Comparison of ENCODE assay signal across 20 cellular contexts in the genomic region with DNA sequence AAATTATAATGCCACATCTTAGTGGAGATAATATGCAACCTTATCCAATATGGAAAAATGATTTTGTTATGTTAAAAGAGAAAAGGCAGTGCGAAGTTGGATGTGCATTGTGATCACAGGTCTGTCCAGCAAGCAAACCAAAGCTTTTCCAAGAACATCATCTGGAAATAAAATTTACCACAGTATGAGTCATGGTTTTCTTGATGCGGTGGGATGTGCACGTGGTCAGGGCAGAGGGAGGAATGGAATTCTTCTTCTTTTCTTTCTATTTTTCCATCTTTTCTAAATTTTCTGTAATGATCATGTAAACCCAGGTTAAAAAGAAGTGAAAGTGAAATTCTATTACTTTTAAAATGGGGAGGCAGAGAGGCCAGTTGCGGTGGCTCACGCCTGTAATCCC.
A peak's percentile ranks its signal among the peaks of the same experiment; 100 is the strongest.
DNase-seq lines count a peak whose midpoint lies in the region; ATAC-seq and TF ChIP-seq lines count a peak whose summit lies in the region.
"Had no signal": no experiment of that assay in that cellular context is flagged by ENCODE, and none has a peak within 500 bp of the region (broad histone marks: within the 10 kb centered on the region; RNA-seq: fewer than 3 reads in every experiment).

No MANE protein-coding gene starts in this region.

- H3K27me3 Mint-ChIP-seq in HFFc6 (ENCODE audit: insufficient read depth): no peaks in the 10 kb centered on the region; the same call in 1 of the 2 replicates
- peaks cover 4% of the 10 kb centered on the region for H3K27me3 Mint-ChIP-seq in type B pancreatic cell
- H3K27me3 Mint-ChIP-seq in natural killer cell treated with Interleukin-12 subunit alpha and Interleukin-12 subunit beta and Interleukin-15 and Interleukin-18, amount 100 ng/mL, for 72 hours: peaks cover 15 to 20% of the 10 kb centered on the region in 2 donors

- H3K4me3 Mint-ChIP-seq in HFFc6 (peak overlapping the region; percentile 70), type B pancreatic cell (no peak overlapping the region)
- H3K4me3 Mint-ChIP-seq in natural killer cell treated with Interleukin-12 subunit alpha and Interleukin-12 subunit beta and Interleukin-15 and Interleukin-18, amount 100 ng/mL, for 72 hours: no peak overlapping the region
- H3K4me3 Mint-ChIP-seq: T-helper 17 cell had no signal

- TF ChIP-seq CTCF in HFFc6 (IDR thresholded peaks at IDR 0.05): no peak
- no peak for TF ChIP-seq CTCF in brain microvascular endothelial cell (IDR thresholded peaks at IDR 0.05; ENCODE audit: low read depth, low read length, missing control alignments)
- no peak for TF ChIP-seq CTCF in left lung (IDR thresholded peaks at IDR 0.05)
- TF ChIP-seq CTCF in type B pancreatic cell (conservative IDR thresholded peaks at IDR 0.05): no peak
- TF ChIP-seq CTCF in GM10248 (IDR thresholded peaks at IDR 0.05; ENCODE audit: control extremely low read depth, extremely low read depth, low read depth, missing control alignments): no peak

- peak overlapping the region; percentile 82 for H3K27ac Mint-ChIP-seq in HFFc6
- no peak overlapping the region for H3K27ac Mint-ChIP-seq in type B pancreatic cell
- H3K27ac Mint-ChIP-seq in natural killer cell treated with Interleukin-12 subunit alpha and Interleukin-12 subunit beta and Interleukin-15 and Interleukin-18, amount 100 ng/mL, for 72 hours: no peak overlapping the region
- H3K27ac Mint-ChIP-seq: T-helper 17 cell had no signal

- H3K4me1 ChIP-seq in left lung: no peaks in the 10 kb centered on the region

- peak; percentile 22 for ATAC-seq in left lung
- ATAC-seq in HG03139 (IDR thresholded peaks at IDR 0.05; ENCODE audit: unreplicated experiment): no peak
- ATAC-seq in natural killer cell treated with Interleukin-12 subunit alpha and Interleukin-12 subunit beta and Interleukin-15 and Interleukin-18, amount 100 ng/mL, for 72 hours: no peak
- ATAC-seq: A549, T-helper 17 cell had no signal

- CTCF ChIA-PET in GM10248 (lab: Yijun Ruan, JAX): interaction anchor here (1.0 to 3.9 kb wide), 4 partner anchors 12 to 46 kb away, joined by 3 to 13 read pairs (median 4); no protein-coding TSS in a partner anchor

- peaks cover 0 to 14% of the 10 kb centered on the region in 2 donors for H3K9me3 ChIP-seq in left lung

- DNase-seq in ACHN (peak; percentile 9), HFFc6 (peak; percentile 74), brain microvascular endothelial cell (peak; percentile 47), left lung (no peak), type B pancreatic cell (ENCODE audit: extremely low spot score, unreplicated experiment) (no peak), GM10248 (ENCODE audit: extremely low spot score) (no peak)
- no peak for DNase-seq in natural killer cell treated with Interleukin-12 subunit alpha and Interleukin-12 subunit beta and Interleukin-15 and Interleukin-18, amount 100 ng/mL, for 72 hours (ENCODE audit: low spot score)
- DNase-seq: activated CD4-positive, alpha-beta T cell treated with anti-CD3 and anti-CD28 coated beads for 1 hour; activated CD8-positive, alpha-beta memory T cell treated with anti-CD3 and anti-CD28 coated beads, Interleukin-2, amount 50 U/mL, for 4 hours; activated naive CD4-positive, alpha-beta T cell treated with Interleukin-2 at 50 U/mL for 16 hours; glutamatergic neuron; MV-4-11; NCI-H2107; NCI-H82; RPMI8226; stimulated activated naive CD4-positive, alpha-beta T cell treated with Interleukin-2 at 50 U/mL for 16 hours; T-helper 17 cell had no signal

- no peaks in the 10 kb centered on the region for H3K36me3 ChIP-seq in brain microvascular endothelial cell (replicated peaks)
- H3K36me3 ChIP-seq in left lung: no peaks in the 10 kb centered on the region
- H3K36me3 ChIP-seq: cardiac muscle cell had no signal

- H3K4me3 ChIP-seq in brain microvascular endothelial cell (ENCODE audit: low read depth, low read length): no peak overlapping the region
- no peak overlapping the region for H3K4me3 ChIP-seq in left lung
- H3K4me3 ChIP-seq: A549, cardiac muscle cell had no signal

- H3K9me3 Mint-ChIP-seq in HFFc6 (peaks cover 11% of the 10 kb centered on the region), type B pancreatic cell (peaks cover 14% of the 10 kb centered on the region)
- H3K9me3 Mint-ChIP-seq in natural killer cell treated with Interleukin-12 subunit alpha and Interleukin-12 subunit beta and Interleukin-15 and Interleukin-18, amount 100 ng/mL, for 72 hours: peaks cover 8% of the 10 kb centered on the region

- POLR2A ChIA-PET in GM10248 (lab: Yijun Ruan, JAX): no interaction called here

- H3K27me3 ChIP-seq in brain microvascular endothelial cell (replicated peaks) (no peaks in the 10 kb centered on the region), left lung (peaks cover 0 to 5% of the 10 kb centered on the region in 2 donors)
- H3K27me3 ChIP-seq: cardiac muscle cell had no signal

- H3K27ac ChIP-seq in brain microvascular endothelial cell: no peak overlapping the region
- H3K27ac ChIP-seq in left lung: no peak overlapping the region
- H3K27ac ChIP-seq: A549, cardiac muscle cell had no signal

- in situ Hi-C loops in ACHN (cut with HindIII; ENCODE audit: low pct_ligation_motif_present, low pct_unique_long_range_greater_than_20kb, low sequenced_read_pairs): no loop called here
- in situ Hi-C loops in brain microvascular endothelial cell (cut with HindIII; ENCODE audit: low pct_ligation_motif_present, low sequenced_read_pairs): no loop called here

- peaks cover 80% of the 10 kb centered on the region for H3K4me1 Mint-ChIP-seq in HFFc6 (ENCODE audit: low read depth)
- no peaks in the 10 kb centered on the region for H3K4me1 Mint-ChIP-seq in type B pancreatic cell (ENCODE audit: unreplicated experiment)
- H3K4me1 Mint-ChIP-seq in natural killer cell treated with Interleukin-12 subunit alpha and Interleukin-12 subunit beta and Interleukin-15 and Interleukin-18, amount 100 ng/mL, for 72 hours (ENCODE audit: low read depth in 2 of 2): no peaks in the 10 kb centered on the region
- H3K4me1 Mint-ChIP-seq: T-helper 17 cell had no signal

- intact Hi-C loops in left lung (cut with DNase I): no loop called here

- peaks cover 27% of the 10 kb centered on the region for H3K36me3 Mint-ChIP-seq in HFFc6 (ENCODE audit: low read depth)
- H3K36me3 Mint-ChIP-seq in type B pancreatic cell: peaks cover 4% of the 10 kb centered on the region
- peaks cover 10% of the 10 kb centered on the region for H3K36me3 Mint-ChIP-seq in natural killer cell treated with Interleukin-12 subunit alpha and Interleukin-12 subunit beta and Interleukin-15 and Interleukin-18, amount 100 ng/mL, for 72 hours

Comparison
In these comparisons a context has a peak if more than half of its experiments do, and no peak if none do; other contexts are left out.
1. DNase-seq: peak in ACHN (single experiment), HFFc6 (single experiment) and brain microvascular endothelial cell (single experiment); none in left lung (0 of 2), type B pancreatic cell (single experiment), GM10248 (single experiment) and natural killer cell treated with Interleukin-12 subunit alpha and Interleukin-12 subunit beta and Interleukin-15 and Interleukin-18, amount 100 ng/mL, for 72 hours (single experiment).